In the genomic region with DNA sequence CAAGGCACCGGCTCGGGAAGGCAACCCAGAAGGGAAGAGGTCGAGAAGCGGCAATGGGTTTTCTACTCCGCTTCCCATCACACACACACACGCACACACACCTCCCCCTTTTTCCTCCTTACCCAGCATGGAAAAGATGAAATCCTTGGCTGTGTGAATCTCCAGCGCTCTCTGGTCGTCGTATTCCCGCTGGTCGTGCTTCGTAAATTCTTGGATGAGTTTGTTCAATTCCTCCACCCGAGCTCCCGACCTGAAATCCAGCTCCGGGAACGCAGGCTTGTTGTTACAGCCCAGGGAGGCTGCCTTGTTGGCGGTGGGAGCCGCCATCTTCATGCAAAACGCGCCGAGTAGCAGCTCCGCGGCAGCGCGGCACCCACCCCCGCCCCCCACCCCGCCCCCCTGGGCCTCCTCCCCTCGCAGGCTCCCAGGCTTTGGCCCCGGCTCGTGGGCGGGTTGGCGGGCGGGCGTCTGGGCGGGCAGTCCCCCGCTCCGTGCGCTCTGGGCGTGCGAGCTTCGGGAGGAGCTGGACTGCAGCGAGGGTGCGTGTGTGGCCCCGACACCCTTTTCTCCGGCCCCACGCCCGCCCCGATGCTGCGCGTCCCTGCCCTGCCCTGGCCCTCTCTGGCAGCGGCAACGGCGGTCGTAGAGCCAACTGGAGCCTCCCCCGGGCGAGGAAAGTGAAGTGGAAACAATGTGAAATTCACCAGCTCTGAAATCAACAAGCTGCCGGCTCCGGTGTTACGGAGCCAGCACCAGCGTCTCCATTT, we compare ENCODE assay signal across 1 cellular context.
TF ChIP-seq lines count a peak whose summit lies in the region.

Gene MB21D2 (minus strand): TSS at position 349 of the 767 bp plus-strand sequence. CDS start 16 bp downstream, at position 333.

TF ChIP-seq in HEK293, 187 proteins besides CTCF, POLR2A, EP300 and RAD21 (continued from another document and continues in another):
- TF ChIP-seq, protein P1, sequence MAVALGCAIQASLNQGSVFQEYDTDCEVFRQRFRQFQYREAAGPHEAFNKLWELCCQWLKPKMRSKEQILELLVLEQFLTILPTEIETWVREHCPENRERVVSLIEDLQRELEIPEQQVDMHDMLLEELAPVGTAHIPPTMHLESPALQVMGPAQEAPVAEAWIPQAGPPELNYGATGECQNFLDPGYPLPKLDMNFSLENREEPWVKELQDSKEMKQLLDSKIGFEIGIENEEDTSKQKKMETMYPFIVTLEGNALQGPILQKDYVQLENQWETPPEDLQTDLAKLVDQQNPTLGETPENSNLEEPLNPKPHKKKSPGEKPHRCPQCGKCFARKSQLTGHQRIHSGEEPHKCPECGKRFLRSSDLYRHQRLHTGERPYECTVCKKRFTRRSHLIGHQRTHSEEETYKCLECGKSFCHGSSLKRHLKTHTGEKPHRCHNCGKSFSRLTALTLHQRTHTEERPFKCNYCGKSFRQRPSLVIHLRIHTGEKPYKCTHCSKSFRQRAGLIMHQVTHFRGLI (tag by site-specific recombination; IDR thresholded peaks at IDR 0.05) = no peak
- peak; percentile 48; the same call in 1 of the 2 replicates for TF ChIP-seq ZFP69B (tag by site-specific recombination; IDR thresholded peaks at IDR 0.05)
- TF ChIP-seq ZFP37 (tag by site-specific recombination; IDR thresholded peaks at IDR 0.05) = 0 out of 2 replicates have a peak, but pooled peaks have one; percentile 8
- TF ChIP-seq ZNF148 (tag by site-specific recombination; IDR thresholded peaks at IDR 0.05; ENCODE audit: borderline replicate concordance) = no peak
- TF ChIP-seq ZNF157 (tag by site-specific recombination; IDR thresholded peaks at IDR 0.05) = no peak
- TF ChIP-seq, protein P2, sequence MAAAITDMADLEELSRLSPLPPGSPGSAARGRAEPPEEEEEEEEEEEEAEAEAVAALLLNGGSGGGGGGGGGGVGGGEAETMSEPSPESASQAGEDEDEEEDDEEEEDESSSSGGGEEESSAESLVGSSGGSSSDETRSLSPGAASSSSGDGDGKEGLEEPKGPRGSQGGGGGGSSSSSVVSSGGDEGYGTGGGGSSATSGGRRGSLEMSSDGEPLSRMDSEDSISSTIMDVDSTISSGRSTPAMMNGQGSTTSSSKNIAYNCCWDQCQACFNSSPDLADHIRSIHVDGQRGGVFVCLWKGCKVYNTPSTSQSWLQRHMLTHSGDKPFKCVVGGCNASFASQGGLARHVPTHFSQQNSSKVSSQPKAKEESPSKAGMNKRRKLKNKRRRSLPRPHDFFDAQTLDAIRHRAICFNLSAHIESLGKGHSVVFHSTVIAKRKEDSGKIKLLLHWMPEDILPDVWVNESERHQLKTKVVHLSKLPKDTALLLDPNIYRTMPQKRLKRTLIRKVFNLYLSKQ (tag by site-specific recombination; IDR thresholded peaks at IDR 0.05; ENCODE audit: borderline replicate concordance) = no peak
- no peak for TF ChIP-seq KLF7 (tag by site-specific recombination; IDR thresholded peaks at IDR 0.05; ENCODE audit: borderline replicate concordance)
- peak; percentile 77 for TF ChIP-seq ZSCAN4 (tag by site-specific recombination; IDR thresholded peaks at IDR 0.05)
- peak; percentile 63; the same call in 1 of the 2 replicates for TF ChIP-seq ZNF18 (tag by site-specific recombination; IDR thresholded peaks at IDR 0.05)
- TF ChIP-seq, protein P3, sequence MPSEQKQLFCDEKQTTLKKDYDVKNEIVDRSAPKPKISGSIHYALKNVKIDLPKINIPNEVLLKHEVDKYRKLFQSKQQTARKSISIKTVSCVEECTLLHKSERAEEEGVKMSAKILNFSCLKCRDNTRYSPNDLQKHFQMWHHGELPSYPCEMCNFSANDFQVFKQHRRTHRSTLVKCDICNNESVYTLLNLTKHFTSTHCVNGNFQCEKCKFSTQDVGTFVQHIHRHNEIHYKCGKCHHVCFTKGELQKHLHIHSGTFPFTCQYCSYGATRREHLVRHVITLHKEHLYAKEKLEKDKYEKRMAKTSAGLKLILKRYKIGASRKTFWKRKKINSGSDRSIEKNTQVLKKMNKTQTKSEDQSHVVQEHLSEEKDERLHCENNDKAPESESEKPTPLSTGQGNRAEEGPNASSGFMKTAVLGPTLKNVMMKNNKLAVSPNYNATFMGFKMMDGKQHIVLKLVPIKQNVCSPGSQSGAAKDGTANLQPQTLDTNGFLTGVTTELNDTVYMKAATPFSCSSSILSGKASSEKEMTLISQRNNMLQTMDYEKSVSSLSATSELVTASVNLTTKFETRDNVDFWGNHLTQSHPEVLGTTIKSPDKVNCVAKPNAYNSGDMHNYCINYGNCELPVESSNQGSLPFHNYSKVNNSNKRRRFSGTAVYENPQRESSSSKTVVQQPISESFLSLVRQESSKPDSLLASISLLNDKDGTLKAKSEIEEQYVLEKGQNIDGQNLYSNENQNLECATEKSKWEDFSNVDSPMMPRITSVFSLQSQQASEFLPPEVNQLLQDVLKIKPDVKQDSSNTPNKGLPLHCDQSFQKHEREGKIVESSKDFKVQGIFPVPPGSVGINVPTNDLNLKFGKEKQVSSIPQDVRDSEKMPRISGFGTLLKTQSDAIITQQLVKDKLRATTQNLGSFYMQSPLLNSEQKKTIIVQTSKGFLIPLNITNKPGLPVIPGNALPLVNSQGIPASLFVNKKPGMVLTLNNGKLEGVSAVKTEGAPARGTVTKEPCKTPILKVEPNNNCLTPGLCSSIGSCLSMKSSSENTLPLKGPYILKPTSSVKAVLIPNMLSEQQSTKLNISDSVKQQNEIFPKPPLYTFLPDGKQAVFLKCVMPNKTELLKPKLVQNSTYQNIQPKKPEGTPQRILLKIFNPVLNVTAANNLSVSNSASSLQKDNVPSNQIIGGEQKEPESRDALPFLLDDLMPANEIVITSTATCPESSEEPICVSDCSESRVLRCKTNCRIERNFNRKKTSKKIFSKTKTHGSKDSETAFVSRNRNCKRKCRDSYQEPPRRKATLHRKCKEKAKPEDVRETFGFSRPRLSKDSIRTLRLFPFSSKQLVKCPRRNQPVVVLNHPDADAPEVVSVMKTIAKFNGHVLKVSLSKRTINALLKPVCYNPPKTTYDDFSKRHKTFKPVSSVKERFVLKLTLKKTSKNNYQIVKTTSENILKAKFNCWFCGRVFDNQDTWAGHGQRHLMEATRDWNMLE (tag by site-specific recombination; conservative IDR thresholded peaks at IDR 0.05; ENCODE audit: low read depth) = no peak
- TF ChIP-seq ZNF837 (tag by site-specific recombination; IDR thresholded peaks at IDR 0.05) = no peak
- peak; percentile 65; the same call in 1 of the 2 replicates for TF ChIP-seq KLF9 (tag by site-specific recombination; IDR thresholded peaks at IDR 0.05; ENCODE audit: low read depth)
- no peak for TF ChIP-seq ZNF639 (tag by site-specific recombination; IDR thresholded peaks at IDR 0.05)
- no peak for TF ChIP-seq BCL11B (tag by site-specific recombination; IDR thresholded peaks at IDR 0.05; ENCODE audit: low read depth)
- peak; percentile 74 for TF ChIP-seq SP2 (tag by site-specific recombination; IDR thresholded peaks at IDR 0.05)
- no peak for TF ChIP-seq ZNF175 (tag by site-specific recombination; IDR thresholded peaks at IDR 0.05)
- no peak for TF ChIP-seq ZNF548 (tag by site-specific recombination; IDR thresholded peaks at IDR 0.05)
- TF ChIP-seq ZNF560 (tag by site-specific recombination; IDR thresholded peaks at IDR 0.05; ENCODE audit: borderline replicate concordance) = no peak
- no peak for TF ChIP-seq ZNF248 (tag by site-specific recombination; IDR thresholded peaks at IDR 0.05)
- TF ChIP-seq ZNF398 (tag by site-specific recombination; IDR thresholded peaks at IDR 0.05) = peak; percentile 83
- TF ChIP-seq SCRT1 (tag by site-specific recombination; IDR thresholded peaks at IDR 0.05; ENCODE audit: borderline replicate concordance) = peak; percentile 47; the same call in 1 of the 2 replicates
- no peak for TF ChIP-seq ZNF48 (tag by site-specific recombination; IDR thresholded peaks at IDR 0.05)
- TF ChIP-seq FEZF1 (tag by site-specific recombination; IDR thresholded peaks at IDR 0.05) = no peak
- no peak for TF ChIP-seq ZSCAN5A (tag by site-specific recombination; IDR thresholded peaks at IDR 0.05)
- no peak for TF ChIP-seq ZSCAN23 (tag by site-specific recombination; IDR thresholded peaks at IDR 0.05)
- no peak for TF ChIP-seq ZNF16 (tag by site-specific recombination; IDR thresholded peaks at IDR 0.05; ENCODE audit: low read depth)
- TF ChIP-seq ZNF830 (tag by site-specific recombination; IDR thresholded peaks at IDR 0.05; ENCODE audit: low read depth) = no peak
- no peak for TF ChIP-seq ZNF146 (tag by site-specific recombination; IDR thresholded peaks at IDR 0.05)
- TF ChIP-seq ZNF843 (tag by site-specific recombination; IDR thresholded peaks at IDR 0.05) = no peak
- TF ChIP-seq ZNF426 (tag by site-specific recombination; IDR thresholded peaks at IDR 0.05) = no peak
- no peak for TF ChIP-seq RBAK (tag by site-specific recombination; IDR thresholded peaks at IDR 0.05)
- TF ChIP-seq, protein P4, sequence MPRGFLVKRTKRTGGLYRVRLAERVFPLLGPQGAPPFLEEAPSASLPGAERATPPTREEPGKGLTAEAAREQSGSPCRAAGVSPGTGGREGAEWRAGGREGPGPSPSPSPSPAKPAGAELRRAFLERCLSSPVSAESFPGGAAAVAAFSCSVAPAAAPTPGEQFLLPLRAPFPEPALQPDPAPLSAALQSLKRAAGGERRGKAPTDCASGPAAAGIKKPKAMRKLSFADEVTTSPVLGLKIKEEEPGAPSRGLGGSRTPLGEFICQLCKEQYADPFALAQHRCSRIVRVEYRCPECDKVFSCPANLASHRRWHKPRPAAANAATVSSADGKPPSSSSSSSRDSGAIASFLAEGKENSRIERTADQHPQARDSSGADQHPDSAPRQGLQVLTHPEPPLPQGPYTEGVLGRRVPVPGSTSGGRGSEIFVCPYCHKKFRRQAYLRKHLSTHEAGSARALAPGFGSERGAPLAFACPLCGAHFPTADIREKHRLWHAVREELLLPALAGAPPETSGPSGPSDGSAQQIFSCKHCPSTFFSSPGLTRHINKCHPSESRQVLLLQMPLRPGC (tag by site-specific recombination; IDR thresholded peaks at IDR 0.05) = no peak
- TF ChIP-seq ZNF302 (tag by site-specific recombination; IDR thresholded peaks at IDR 0.05; ENCODE audit: low read depth) = no peak
- TF ChIP-seq ZNF621 (tag by site-specific recombination; IDR thresholded peaks at IDR 0.05) = no peak
